In genomic region chr2:104378853-104379374, GRCh38 we compare ENCODE assay signal across 8 cellular contexts.
A peak's percentile ranks its signal among the peaks of the same experiment; 100 is the strongest.
DNase-seq lines count a peak whose midpoint lies in the region; ATAC-seq and TF ChIP-seq lines count a peak whose summit lies in the region.

No MANE protein-coding gene starts in this region.

- H3K9me3 ChIP-seq in KOPT-K1 (ENCODE audit: insufficient read depth, low read length, poor library complexity, severe bottlenecking) (no peaks in the 10 kb centered on the region), T-helper 17 cell (ENCODE audit: control insufficient read depth, low read length, poor library complexity, severe bottlenecking) (peaks cover 3% of the 10 kb centered on the region), neuronal stem cell (replicated peaks in 1 of 2; ENCODE audit: control insufficient read depth in 2 of 2, insufficient read depth in 1 of 2, low read depth in 1 of 2, low read length in 2 of 2) (no peaks in the 10 kb centered on the region), osteoblast (ENCODE audit: low read depth, low read length) (peaks cover 4% of the 10 kb centered on the region)

- no peaks in the 10 kb centered on the region for H4K20me1 ChIP-seq in osteoblast (ENCODE audit: insufficient read depth, low read length)

- H3K4me1 Mint-ChIP-seq in T-helper 17 cell, result no peaks in the 10 kb centered on the region

- no peaks in the 10 kb centered on the region for H3K36me3 Mint-ChIP-seq in T-helper 17 cell (ENCODE audit: low read depth)

- no peaks in the 10 kb centered on the region for H3K27me3 ChIP-seq in neuronal stem cell (ENCODE audit: control insufficient read depth in 3 of 3, insufficient read depth in 3 of 3, low read depth in 1 of 3, low read length in 3 of 3)
- H3K27me3 ChIP-seq in osteoblast (ENCODE audit: insufficient read depth, low read length), result no peaks in the 10 kb centered on the region

- no peak overlapping the region for H4K8ac ChIP-seq in neuronal stem cell (ENCODE audit: low read depth, low read length)

- no peak overlapping the region for H3K18ac ChIP-seq in neuronal stem cell (ENCODE audit: low read length)

- peak overlapping the region; percentile 48 for H3K4me2 ChIP-seq in neuronal stem cell (ENCODE audit: insufficient read depth, low read length, poor library complexity, severe bottlenecking)
- no peak overlapping the region for H3K4me2 ChIP-seq in osteoblast (ENCODE audit: insufficient read depth, low read length)

- ATAC-seq in GM18907 (IDR thresholded peaks at IDR 0.05; ENCODE audit: unreplicated experiment) (peak; percentile 87), T-helper 17 cell (peak; percentile 65), GM21619 (IDR thresholded peaks at IDR 0.05; ENCODE audit: unreplicated experiment) (no peak)

- H3K79me2 ChIP-seq in osteoblast (ENCODE audit: insufficient read depth, low read length), result no peaks in the 10 kb centered on the region

- DNase-seq in CD1c-positive myeloid dendritic cell (ENCODE audit: extremely low spot score) (peak; percentile 16), T-helper 17 cell (no peak), globus pallidus (ENCODE audit: low spot score) (peak; percentile 86), neuronal stem cell (ENCODE audit: low spot score) (peak; percentile 18), osteoblast (ENCODE audit: insufficient read length, low spot score, missing footprints) (no peak)

- H3K4ac ChIP-seq in neuronal stem cell (ENCODE audit: low read length), result no peak overlapping the region

- no peak for TF ChIP-seq CTCF in osteoblast (IDR thresholded peaks at IDR 0.05; ENCODE audit: extremely low read depth, low read depth, low read length)

- H3K79me1 ChIP-seq in neuronal stem cell (ENCODE audit: low read depth, low read length), result no peaks in the 10 kb centered on the region

- no peak overlapping the region for H2AK5ac ChIP-seq in neuronal stem cell (ENCODE audit: low read depth, low read length)

- no peak overlapping the region for H2BK15ac ChIP-seq in neuronal stem cell (ENCODE audit: low read length)

- no peak overlapping the region for H2BK120ac ChIP-seq in neuronal stem cell (ENCODE audit: low read depth, low read length)

- H2BK12ac ChIP-seq in neuronal stem cell (ENCODE audit: low read length), result no peak overlapping the region

- H3K9ac ChIP-seq in neuronal stem cell (ENCODE audit: low read depth, low read length, poor library complexity), result no peak overlapping the region

- no peak overlapping the region for H2BK5ac ChIP-seq in neuronal stem cell (ENCODE audit: low read length)

- peak overlapping the region; percentile 53 for H3K4me3 Mint-ChIP-seq in T-helper 17 cell

- no peak overlapping the region for H4K91ac ChIP-seq in neuronal stem cell (ENCODE audit: low read depth, low read length, poor library complexity)

- H3K27ac Mint-ChIP-seq in T-helper 17 cell, result no peak overlapping the region

- H2AFZ ChIP-seq in neuronal stem cell (ENCODE audit: low read length) (peak overlapping the region; percentile 82), osteoblast (ENCODE audit: low read length) (no peak overlapping the region)

- H3K14ac ChIP-seq in neuronal stem cell (ENCODE audit: low read length), result no peak overlapping the region

- no CpG with 5 or more reads among the region's 3 CpGs for WGBS in neuronal stem cell (ENCODE audit: extremely low coverage in 2 of 2, insufficient read length in 2 of 2, insufficient replicate concordance in 1 of 2), 2 donors

- H3K4me3 ChIP-seq in neuronal stem cell (ENCODE audit: low read length in 2 of 2), result peak overlapping the region; percentile 52 to 70
- no peak overlapping the region for H3K4me3 ChIP-seq in osteoblast (ENCODE audit: insufficient read depth, low read length)

- H3K27ac ChIP-seq in KOPT-K1 (ENCODE audit: low read depth, low read length, poor library complexity, severe bottlenecking) (peak overlapping the region; percentile 68), neuronal stem cell (replicated peaks; ENCODE audit: low read length) (no peak overlapping the region), osteoblast (ENCODE audit: low read depth, low read length) (no peak overlapping the region)

- H3K36me3 ChIP-seq in KOPT-K1 (ENCODE audit: insufficient read depth, low read length) (no peaks in the 10 kb centered on the region), neuronal stem cell (replicated peaks in 1 of 2; ENCODE audit: control insufficient read depth in 2 of 2, insufficient read depth in 2 of 2, low read length in 2 of 2) (no peaks in the 10 kb centered on the region), osteoblast (ENCODE audit: insufficient read depth, low read length) (no peaks in the 10 kb centered on the region)

- H3K4me1 ChIP-seq in neuronal stem cell (ENCODE audit: control insufficient read depth in 2 of 2, insufficient read depth in 1 of 2, low read depth in 1 of 2, low read length in 2 of 2) (peaks cover 3 to 4% of the 10 kb centered on the region in 2 donors), osteoblast (ENCODE audit: insufficient read depth, low read length) (no peaks in the 10 kb centered on the region)

- no peak overlapping the region for H3K23ac ChIP-seq in neuronal stem cell (ENCODE audit: low read depth, low read length, poor library complexity)

- H3K27me3 Mint-ChIP-seq in T-helper 17 cell, result no peaks in the 10 kb centered on the region

Comparison
In these comparisons a context has a peak if more than half of its experiments do, and no peak if none do; other contexts are left out.
1. DNase-seq: peak in CD1c-positive myeloid dendritic cell (single experiment), globus pallidus (single experiment) and neuronal stem cell (single experiment); none in T-helper 17 cell (0 of 3) and osteoblast (single experiment).